ENCODE assay signal across 27 cellular contexts in genomic region chr2:24208490-24208889, GRCh38. TPM values are rescaled to one million over a fixed set of nuclear protein-coding genes. Genes with fewer than 3 reads are reported as not detected.
"Had no signal": no experiment of that assay in that cellular context is flagged by ENCODE, and none has a peak within 500 bp of the region (broad histone marks: within the 10 kb centered on the region; RNA-seq: fewer than 3 reads in every experiment).

No MANE protein-coding gene starts in this region.

- H3K27ac Mint-ChIP-seq: memory B cell; natural killer cell treated with Interleukin-12 subunit alpha and Interleukin-12 subunit beta and Interleukin-15 and Interleukin-18, amount 100 ng/mL, for 72 hours; stimulated activated memory B cell treated with anti-CD40 and anti-IgM and Interleukin-4, amounts not matched to agents 10 μg/mL and 1 μg/mL and 100 μg/mL, for 72 hours had no signal

- H3K9me3 ChIP-seq: left ventricle myocardium inferior, mucosa of descending colon, right atrium auricular region, right lobe of liver, testis, thyroid gland, transverse colon, upper lobe of left lung, vagina had no signal

- DNase-seq: hippocampal formation; immature natural killer cell; left ventricle myocardium inferior; midbrain; mucosa of descending colon; naive thymus-derived CD4-positive, alpha-beta T cell; nucleus accumbens; right lobe of liver; stimulated activated CD4-positive, alpha-beta T cell treated with anti-CD3 and anti-CD28 coated beads, Interleukin-1b, Interleukin-23, amount 100 ng/mL, for 48 hours; stimulated activated CD4-positive, alpha-beta T cell treated with anti-CD3 and anti-CD28 coated beads, Interleukin-2, amount 100 ng/mL, for 48 hours; stimulated activated CD4-positive, alpha-beta T cell treated with anti-CD3 and anti-CD28 coated beads, Interleukin-4, amount 100 ng/mL, for 4 hours; stimulated activated CD8-positive, alpha-beta memory T cell treated with anti-CD3 and anti-CD28 coated beads, Interleukin-4, amount 100 ng/mL, for 48 hours; stimulated activated naive CD4-positive, alpha-beta T cell treated with Interleukin-2 at 50 U/mL for 16 hours; stimulated activated naive CD8-positive, alpha-beta T cell treated with anti-CD3 and anti-CD28 coated beads, Interleukin-15, amount 100 ng/mL, for 72 hours; testis; thyroid gland; transverse colon had no signal

- H3K27me3 Mint-ChIP-seq: memory B cell; naive thymus-derived CD4-positive, alpha-beta T cell; natural killer cell treated with Interleukin-12 subunit alpha and Interleukin-12 subunit beta and Interleukin-15 and Interleukin-18, amount 100 ng/mL, for 72 hours; progenitor cell of endocrine pancreas; stimulated activated memory B cell treated with anti-CD40 and anti-IgM and Interleukin-4, amounts not matched to agents 10 μg/mL and 1 μg/mL and 100 μg/mL, for 72 hours; stimulated activated naive CD8-positive, alpha-beta T cell treated with anti-CD3 and anti-CD28 coated beads, Interleukin-15, amount 100 ng/mL, for 72 hours had no signal

- H3K4me1 ChIP-seq: left ventricle myocardium inferior, right atrium auricular region, right lobe of liver, testis, thyroid gland, transverse colon, upper lobe of left lung, vagina had no signal

- H3K4me2 ChIP-seq: smooth muscle cell had no signal

- H3K27ac ChIP-seq: left ventricle myocardium inferior, right atrium auricular region, right lobe of liver, testis, thyroid gland, transverse colon, upper lobe of left lung, vagina had no signal

- ATAC-seq: mucosa of descending colon; naive thymus-derived CD4-positive, alpha-beta T cell; natural killer cell treated with Interleukin-12 subunit alpha and Interleukin-12 subunit beta and Interleukin-15 and Interleukin-18, amount 100 ng/mL, for 72 hours; right lobe of liver; stimulated activated memory B cell treated with anti-CD40 and anti-IgM and Interleukin-4, amounts not matched to agents 10 μg/mL and 1 μg/mL and 100 μg/mL, for 72 hours had no signal

- H3K27me3 ChIP-seq: right atrium auricular region, right lobe of liver, testis, thyroid gland, transverse colon, upper lobe of left lung, vagina had no signal

- FAIRE-seq: islet of Langerhans had no signal

- H3K4me1 Mint-ChIP-seq: immature natural killer cell; memory B cell; naive thymus-derived CD4-positive, alpha-beta T cell; stimulated activated memory B cell treated with anti-CD40 and anti-IgM and Interleukin-4, amounts not matched to agents 10 μg/mL and 1 μg/mL and 100 μg/mL, for 72 hours; stimulated activated naive CD8-positive, alpha-beta T cell treated with anti-CD3 and anti-CD28 coated beads, Interleukin-15, amount 100 ng/mL, for 72 hours had no signal

- H3K4me3 ChIP-seq: left ventricle myocardium inferior, mucosa of descending colon, right atrium auricular region, right lobe of liver, smooth muscle cell, testis, thyroid gland, transverse colon, upper lobe of left lung, vagina had no signal

- H3K9me3 Mint-ChIP-seq: immature natural killer cell; memory B cell; naive thymus-derived CD4-positive, alpha-beta T cell; natural killer cell treated with Interleukin-12 subunit alpha and Interleukin-12 subunit beta and Interleukin-15 and Interleukin-18, amount 100 ng/mL, for 72 hours; stimulated activated memory B cell treated with anti-CD40 and anti-IgM and Interleukin-4, amounts not matched to agents 10 μg/mL and 1 μg/mL and 100 μg/mL, for 72 hours; stimulated activated naive CD8-positive, alpha-beta T cell treated with anti-CD3 and anti-CD28 coated beads, Interleukin-15, amount 100 ng/mL, for 72 hours had no signal

- H3K4me3 Mint-ChIP-seq: immature natural killer cell; memory B cell; natural killer cell treated with Interleukin-12 subunit alpha and Interleukin-12 subunit beta and Interleukin-15 and Interleukin-18, amount 100 ng/mL, for 72 hours; stimulated activated memory B cell treated with anti-CD40 and anti-IgM and Interleukin-4, amounts not matched to agents 10 μg/mL and 1 μg/mL and 100 μg/mL, for 72 hours; stimulated activated naive CD8-positive, alpha-beta T cell treated with anti-CD3 and anti-CD28 coated beads, Interleukin-15, amount 100 ng/mL, for 72 hours had no signal

RNA-seq across cellular contexts. Expression of gene FAM228A, which starts 33.6 kb away (rescaled TPM):
- total RNA-seq: myocyte, smooth muscle cell had no signal
- polyA plus RNA-seq: naive thymus-derived CD4-positive, alpha-beta T cell had no signal
